16 cellular contexts compared by ENCODE assay signal in the genomic region with DNA sequence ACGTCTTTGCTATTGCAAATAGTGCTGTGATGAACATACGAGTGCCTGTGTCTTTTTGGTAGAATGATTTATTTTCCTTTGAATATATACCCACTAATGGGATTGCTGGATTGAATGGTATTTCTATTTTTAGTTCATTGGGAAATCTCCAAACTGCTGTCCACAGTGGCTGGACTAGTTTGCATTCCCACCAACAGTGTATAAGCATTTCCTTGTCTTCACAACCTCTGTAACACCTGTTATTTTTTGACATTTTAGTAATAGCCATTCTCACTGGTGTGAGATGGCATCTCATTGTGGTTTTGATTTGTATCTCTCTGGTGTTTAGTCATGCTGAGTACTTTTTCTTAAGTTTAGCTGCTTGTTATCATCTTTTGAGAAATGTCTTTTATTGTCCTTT.
"Had no signal": no experiment of that assay in that cellular context is flagged by ENCODE, and none has a peak within 500 bp of the region (broad histone marks: within the 10 kb centered on the region; RNA-seq: fewer than 3 reads in every experiment).

No MANE protein-coding gene starts in this region.

- H3K4me1 ChIP-seq: ascending aorta, prostate gland, testis, upper lobe of left lung had no signal

- H3K36me3 ChIP-seq: ascending aorta, cardiac muscle cell, prostate gland, upper lobe of left lung had no signal

- ATAC-seq: right cardiac atrium; stimulated activated naive CD8-positive, alpha-beta T cell treated with anti-CD3 and anti-CD28 coated beads, Interleukin-15, amount 100 ng/mL, for 72 hours had no signal

- H3K27ac ChIP-seq: ascending aorta, cardiac muscle cell, dorsolateral prefrontal cortex, prostate gland, testis, upper lobe of left lung had no signal

- H3K36me3 Mint-ChIP-seq: activated naive CD8-positive, alpha-beta T cell treated with anti-CD3 and anti-CD28 coated beads, Interleukin-2, amount 10 ng/mL, durations not matched to agents 7 days and 5 days had no signal

- H3K27me3 ChIP-seq: ascending aorta, cardiac muscle cell, dorsolateral prefrontal cortex, testis, upper lobe of left lung had no signal

- H3K9me3 ChIP-seq: ascending aorta, prostate gland, testis, upper lobe of left lung had no signal

- H3K4me1 Mint-ChIP-seq: activated CD4-positive, alpha-beta T cell treated with anti-CD3 and anti-CD28 coated beads, Interleukin-2, amount 10 ng/mL, durations not matched to agents 7 days and 5 days; activated naive CD8-positive, alpha-beta T cell treated with anti-CD3 and anti-CD28 coated beads, Interleukin-2, amount 10 ng/mL, durations not matched to agents 7 days and 5 days; stimulated activated naive CD8-positive, alpha-beta T cell treated with anti-CD3 and anti-CD28 coated beads, Interleukin-15, amount 100 ng/mL, for 72 hours had no signal

- DNase-seq: activated CD4-positive, alpha-beta T cell treated with anti-CD3 and anti-CD28 coated beads, Interleukin-2, amount 10 ng/mL, durations not matched to agents 7 days and 5 days; activated CD8-positive, alpha-beta memory T cell treated with anti-CD3 and anti-CD28 coated beads for 24 hours; activated naive CD4-positive, alpha-beta T cell; activated naive CD8-positive, alpha-beta T cell treated with anti-CD3 and anti-CD28 coated beads, Interleukin-2, amount 10 ng/mL, durations not matched to agents 7 days and 5 days; dorsolateral prefrontal cortex; endodermal cell; erythroblast; mesendoderm; right cardiac atrium; stimulated activated naive CD8-positive, alpha-beta T cell treated with anti-CD3 and anti-CD28 coated beads, Interleukin-15, amount 100 ng/mL, for 72 hours; T-helper 9 cell; testis; upper lobe of left lung had no signal

- H3K4me3 Mint-ChIP-seq: activated CD4-positive, alpha-beta T cell treated with anti-CD3 and anti-CD28 coated beads, Interleukin-2, amount 10 ng/mL, durations not matched to agents 7 days and 5 days; activated naive CD8-positive, alpha-beta T cell treated with anti-CD3 and anti-CD28 coated beads, Interleukin-2, amount 10 ng/mL, durations not matched to agents 7 days and 5 days; endodermal cell; stimulated activated naive CD8-positive, alpha-beta T cell treated with anti-CD3 and anti-CD28 coated beads, Interleukin-15, amount 100 ng/mL, for 72 hours had no signal

- H3K27ac Mint-ChIP-seq: activated CD4-positive, alpha-beta T cell treated with anti-CD3 and anti-CD28 coated beads, Interleukin-2, amount 10 ng/mL, durations not matched to agents 7 days and 5 days; activated naive CD8-positive, alpha-beta T cell treated with anti-CD3 and anti-CD28 coated beads, Interleukin-2, amount 10 ng/mL, durations not matched to agents 7 days and 5 days; endodermal cell; stimulated activated naive CD8-positive, alpha-beta T cell treated with anti-CD3 and anti-CD28 coated beads, Interleukin-15, amount 100 ng/mL, for 72 hours had no signal

- H3K4me3 ChIP-seq: ascending aorta, cardiac muscle cell, dorsolateral prefrontal cortex, prostate gland, testis, upper lobe of left lung had no signal

- H3K9me3 Mint-ChIP-seq: activated naive CD8-positive, alpha-beta T cell treated with anti-CD3 and anti-CD28 coated beads, Interleukin-2, amount 10 ng/mL, durations not matched to agents 7 days and 5 days had no signal

- H3K27me3 Mint-ChIP-seq: activated CD4-positive, alpha-beta T cell treated with anti-CD3 and anti-CD28 coated beads, Interleukin-2, amount 10 ng/mL, durations not matched to agents 7 days and 5 days; activated naive CD8-positive, alpha-beta T cell treated with anti-CD3 and anti-CD28 coated beads, Interleukin-2, amount 10 ng/mL, durations not matched to agents 7 days and 5 days; stimulated activated naive CD8-positive, alpha-beta T cell treated with anti-CD3 and anti-CD28 coated beads, Interleukin-15, amount 100 ng/mL, for 72 hours had no signal
